In the genomic region with DNA sequence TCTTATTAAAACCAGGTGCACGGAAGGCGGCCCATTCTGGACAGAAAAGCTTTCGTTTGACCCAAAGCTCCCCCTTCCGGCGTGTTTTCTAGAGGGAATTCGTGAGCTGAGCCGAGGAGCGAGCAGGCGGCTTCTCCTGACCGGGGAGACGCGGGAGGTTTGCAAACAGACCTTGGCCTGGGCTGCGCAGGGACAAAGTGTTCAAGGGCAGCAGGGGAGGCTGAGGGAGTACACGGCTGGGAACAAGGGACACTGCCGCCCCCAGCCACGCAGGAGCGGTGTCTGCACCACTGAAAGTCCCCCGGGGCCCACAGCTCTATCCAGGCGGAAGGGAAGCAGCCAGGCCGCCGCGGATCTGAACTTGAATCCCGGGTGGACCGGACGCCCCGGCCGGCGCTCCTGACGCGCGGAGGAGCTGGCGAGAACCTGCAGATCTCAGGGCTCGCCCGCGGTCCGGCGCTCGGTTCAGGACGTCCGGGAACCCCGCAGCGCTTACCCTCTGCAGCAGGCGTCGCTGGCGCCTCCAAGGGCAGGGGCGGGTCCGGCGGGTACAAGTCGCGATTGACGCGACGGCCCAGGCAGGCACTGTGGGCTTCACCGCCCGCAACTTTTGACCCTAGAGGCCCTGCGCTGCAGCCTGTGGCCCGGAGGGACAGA, we compare ENCODE assay signal across 8 cellular contexts.
A peak's percentile ranks its signal among the peaks of the same experiment; 100 is the strongest.
DNase-seq lines count a peak whose midpoint lies in the region; ATAC-seq, FAIRE-seq and TF ChIP-seq lines count a peak whose summit lies in the region.

No MANE protein-coding gene starts in this region.

- no peak overlapping the region for H3K27ac ChIP-seq in kidney (ENCODE audit: low read depth in 2 of 2, low read length in 2 of 2)

- peak overlapping the region; percentile 65 for H3K4me3 Mint-ChIP-seq in T-helper 2 cell treated with Interferon-gamma antibody and Interleukin-4, amounts not matched to agents 5 μg/mL and 100 μg/mL, for 36 hours

- no peaks in the 10 kb centered on the region for H3K36me3 Mint-ChIP-seq in T-helper 2 cell treated with Interferon-gamma antibody and Interleukin-4, amounts not matched to agents 5 μg/mL and 100 μg/mL, for 36 hours (ENCODE audit: low read depth)

- intact Hi-C loops in kidney (cut with DNase I) = no loop called here

- no peaks in the 10 kb centered on the region for H3K9me3 ChIP-seq in kidney (ENCODE audit: control insufficient read depth in 1 of 2, low read length in 2 of 2)

- H3K4me3 ChIP-seq in choroid plexus epithelial cell (ENCODE audit: low read depth, low read length) (peak overlapping the region; percentile 59), kidney (ENCODE audit: low read length in 2 of 2) (peak overlapping the region in 1 of 2 donors; percentile 47)

- no peak overlapping the region for H3K27ac Mint-ChIP-seq in T-helper 2 cell treated with Interferon-gamma antibody and Interleukin-4, amounts not matched to agents 5 μg/mL and 100 μg/mL, for 36 hours

- peaks cover 4% of the 10 kb centered on the region for H3K9me3 Mint-ChIP-seq in T-helper 2 cell treated with Interferon-gamma antibody and Interleukin-4, amounts not matched to agents 5 μg/mL and 100 μg/mL, for 36 hours

- no peak for FAIRE-seq in kidney (lab: Jason Lieb, UNC)

- no peak overlapping the region for H3K9ac ChIP-seq in kidney (ENCODE audit: low read length in 2 of 2)

- in situ Hi-C loops in GM13976 (cut with MboI; ENCODE audit: low sequenced_read_pairs, unreplicated experiment) = no loop called here

- peaks cover 14% of the 10 kb centered on the region for H3K4me1 Mint-ChIP-seq in T-helper 2 cell treated with Interferon-gamma antibody and Interleukin-4, amounts not matched to agents 5 μg/mL and 100 μg/mL, for 36 hours (ENCODE audit: low read depth)

- no peaks in the 10 kb centered on the region for H3K36me3 ChIP-seq in kidney (ENCODE audit: control insufficient read depth in 1 of 2, insufficient read depth in 2 of 2, low read length in 2 of 2)

- DNase-seq in GM13976 (ENCODE audit: low spot score) = peak; percentile 63
- no peak for DNase-seq in T-helper 2 cell treated with Interferon-gamma antibody and Interleukin-4, amounts not matched to agents 5 μg/mL and 100 μg/mL, for 36 hours (ENCODE audit: low spot score)
- peak; percentile 71 for DNase-seq in choroid plexus epithelial cell (ENCODE audit: low read depth)
- DNase-seq in kidney = peak; percentile 77
- DNase-seq in stimulated activated CD4-positive, alpha-beta T cell treated with anti-CD3 and anti-CD28 coated beads, Interleukin-12 subunit alpha, Interleukin-12 subunit beta, amount 100 ng/mL, for 4 hours = peak; percentile 33
- no peak for DNase-seq in HPDE6-E6E7 (ENCODE audit: extremely low spot score)

- TF ChIP-seq CTCF in GM13976 (IDR thresholded peaks at IDR 0.05; ENCODE audit: borderline replicate concordance, control extremely low read depth, extremely low read depth, insufficient read depth, missing control alignments) (peak; percentile 29), choroid plexus epithelial cell (conservative IDR thresholded peaks at IDR 0.05; ENCODE audit: low read depth, low read length) (peak; percentile 70), kidney (IDR thresholded peaks at IDR 0.05; ENCODE audit: borderline replicate concordance, extremely low read depth, insufficient read depth) (peak; percentile 18)

- H3K4me1 ChIP-seq in kidney (ENCODE audit: control insufficient read depth in 1 of 2, insufficient read depth in 1 of 2, low read depth in 1 of 2, low read length in 2 of 2) = no peaks in the 10 kb centered on the region

- peaks cover 38% of the 10 kb centered on the region for H3K27me3 Mint-ChIP-seq in T-helper 2 cell treated with Interferon-gamma antibody and Interleukin-4, amounts not matched to agents 5 μg/mL and 100 μg/mL, for 36 hours (ENCODE audit: low read depth)

- ATAC-seq in HG03354 (IDR thresholded peaks at IDR 0.05; ENCODE audit: poor library complexity, severe bottlenecking, unreplicated experiment) (no peak), HG03045 (IDR thresholded peaks at IDR 0.05; ENCODE audit: unreplicated experiment) (no peak)

Comparison
In these comparisons a context has a peak if more than half of its experiments do, and no peak if none do; other contexts are left out.
1. DNase-seq: peak in GM13976 (single experiment), choroid plexus epithelial cell (single experiment), kidney (single experiment) and stimulated activated CD4-positive, alpha-beta T cell treated with anti-CD3 and anti-CD28 coated beads, Interleukin-12 subunit alpha, Interleukin-12 subunit beta, amount 100 ng/mL, for 4 hours (single experiment); none in T-helper 2 cell treated with Interferon-gamma antibody and Interleukin-4, amounts not matched to agents 5 μg/mL and 100 μg/mL, for 36 hours (single experiment) and HPDE6-E6E7 (single experiment).
2. CTCF ChIP-seq: peak in every context shown above with its lines; median percentile 70 in choroid plexus epithelial cell; 29 in GM13976; 18 in kidney.